Comparison of ENCODE assay signal across 10 cellular contexts in the genomic region with DNA sequence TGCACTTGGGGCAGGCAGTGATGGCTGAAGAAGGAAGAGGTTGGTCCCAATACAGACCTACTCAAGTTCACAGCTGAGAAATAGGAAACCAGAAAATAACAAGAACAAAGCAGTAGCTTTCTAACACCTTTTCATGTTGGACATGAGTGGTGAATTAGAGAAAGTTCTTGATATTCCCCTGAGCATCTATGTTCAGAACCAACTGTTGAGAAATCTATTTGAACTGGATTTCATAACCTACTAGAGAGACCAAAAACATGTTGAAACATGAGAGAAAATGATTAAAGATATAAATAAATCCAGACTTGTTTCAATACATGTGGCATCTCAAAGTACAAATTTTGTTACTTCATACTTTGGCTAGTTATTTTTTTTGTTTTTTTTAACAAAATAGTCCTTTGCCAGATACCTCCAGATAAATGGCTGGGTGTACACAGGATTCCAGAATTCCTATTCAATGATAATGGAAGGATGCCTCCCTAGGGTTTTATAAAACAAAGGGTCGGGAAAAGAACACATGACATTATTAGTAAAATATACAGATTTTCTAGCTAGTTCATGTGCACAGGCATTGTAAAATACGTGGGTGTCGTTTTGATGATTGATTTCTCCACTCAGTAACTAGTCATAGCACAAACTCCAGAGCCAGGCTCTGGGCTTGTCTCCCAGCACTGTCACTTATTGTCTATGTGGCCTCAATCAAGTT. TPM values are rescaled to one million over a fixed set of nuclear protein-coding genes. Genes with fewer than 3 reads are reported as not detected.
DNase-seq lines count a peak whose midpoint lies in the region; ATAC-seq lines count a peak whose summit lies in the region.
"Had no signal": no experiment of that assay in that cellular context is flagged by ENCODE, and none has a peak within 500 bp of the region (broad histone marks: within the 10 kb centered on the region; RNA-seq: fewer than 3 reads in every experiment).

No MANE protein-coding gene starts in this region.

- no peak for ATAC-seq in activated CD8-positive, alpha-beta T cell treated with anti-CD3 and anti-CD28 coated beads, Interleukin-2, amount 10 ng/mL, durations not matched to agents 7 days and 5 days
- ATAC-seq in Right ventricle myocardium superior (ENCODE audit: poor library complexity) (peak; percentile 84), HG02885 (IDR thresholded peaks at IDR 0.05; ENCODE audit: poor library complexity, unreplicated experiment) (no peak)
- ATAC-seq in stimulated activated naive CD8-positive, alpha-beta T cell treated with anti-CD3 and anti-CD28 coated beads, Interleukin-15, amount 100 ng/mL, for 72 hours: peak; percentile 67

- H3K27me3 Mint-ChIP-seq in activated CD8-positive, alpha-beta T cell treated with anti-CD3 and anti-CD28 coated beads, Interleukin-2, amount 10 ng/mL, durations not matched to agents 7 days and 5 days (ENCODE audit: low read depth): no peaks in the 10 kb centered on the region
- no peaks in the 10 kb centered on the region for H3K27me3 Mint-ChIP-seq in stimulated activated naive CD8-positive, alpha-beta T cell treated with anti-CD3 and anti-CD28 coated beads, Interleukin-15, amount 100 ng/mL, for 72 hours
- H3K27me3 Mint-ChIP-seq: activated naive CD4-positive, alpha-beta T cell treated with anti-CD3 and anti-CD28 coated beads, Interleukin-2, amount 50 U/mL, for 24 hours had no signal

- CTCF ChIA-PET in activated CD8-positive, alpha-beta T cell treated with anti-CD3 and anti-CD28 coated beads, Interleukin-2, amount 10 ng/mL, durations not matched to agents 7 days and 5 days (lab: Charles Lee): interaction anchor here (1.6 to 1.8 kb wide), 2 partner anchors 27 to 38 kb away, joined by 5 read pairs; no protein-coding TSS in a partner anchor

- DNase-seq in HCEC 1CT (peak; percentile 17), Right ventricle myocardium superior (no peak), NCI-H1105 treated with DMSO at 0.1 percent for 48 hours (lab: John Stamatoyannopoulos, UW) (no peak), NCI-H510A (lab: John Stamatoyannopoulos, UW) (no peak)
- no peak for DNase-seq in activated CD8-positive, alpha-beta T cell treated with anti-CD3 and anti-CD28 coated beads, Interleukin-2, amount 10 ng/mL, durations not matched to agents 7 days and 5 days
- DNase-seq in stimulated activated naive CD8-positive, alpha-beta T cell treated with anti-CD3 and anti-CD28 coated beads, Interleukin-15, amount 100 ng/mL, for 72 hours: no peak
- DNase-seq: GOT3, NCI-H1092 had no signal

- no peaks in the 10 kb centered on the region for H3K9me3 Mint-ChIP-seq in activated CD8-positive, alpha-beta T cell treated with anti-CD3 and anti-CD28 coated beads, Interleukin-2, amount 10 ng/mL, durations not matched to agents 7 days and 5 days (ENCODE audit: insufficient read depth)
- no peaks in the 10 kb centered on the region for H3K9me3 Mint-ChIP-seq in stimulated activated naive CD8-positive, alpha-beta T cell treated with anti-CD3 and anti-CD28 coated beads, Interleukin-15, amount 100 ng/mL, for 72 hours
- H3K9me3 Mint-ChIP-seq: activated naive CD4-positive, alpha-beta T cell treated with anti-CD3 and anti-CD28 coated beads, Interleukin-2, amount 50 U/mL, for 24 hours had no signal

- intact Hi-C loops in Right ventricle myocardium superior (cut with DNase I): no loop called here

- H3K4me3 Mint-ChIP-seq in activated CD8-positive, alpha-beta T cell treated with anti-CD3 and anti-CD28 coated beads, Interleukin-2, amount 10 ng/mL, durations not matched to agents 7 days and 5 days: no peak overlapping the region
- H3K4me3 Mint-ChIP-seq in stimulated activated naive CD8-positive, alpha-beta T cell treated with anti-CD3 and anti-CD28 coated beads, Interleukin-15, amount 100 ng/mL, for 72 hours: no peak overlapping the region
- H3K4me3 Mint-ChIP-seq: activated naive CD4-positive, alpha-beta T cell treated with anti-CD3 and anti-CD28 coated beads, Interleukin-2, amount 50 U/mL, for 24 hours had no signal

- peak overlapping the region; percentile 31 for H3K27ac Mint-ChIP-seq in activated CD8-positive, alpha-beta T cell treated with anti-CD3 and anti-CD28 coated beads, Interleukin-2, amount 10 ng/mL, durations not matched to agents 7 days and 5 days
- no peak overlapping the region for H3K27ac Mint-ChIP-seq in stimulated activated naive CD8-positive, alpha-beta T cell treated with anti-CD3 and anti-CD28 coated beads, Interleukin-15, amount 100 ng/mL, for 72 hours
- H3K27ac Mint-ChIP-seq: activated naive CD4-positive, alpha-beta T cell treated with anti-CD3 and anti-CD28 coated beads, Interleukin-2, amount 50 U/mL, for 24 hours had no signal

- H3K4me1 Mint-ChIP-seq in activated CD8-positive, alpha-beta T cell treated with anti-CD3 and anti-CD28 coated beads, Interleukin-2, amount 10 ng/mL, durations not matched to agents 7 days and 5 days (ENCODE audit: low read depth): peaks cover 18% of the 10 kb centered on the region
- H3K4me1 Mint-ChIP-seq in stimulated activated naive CD8-positive, alpha-beta T cell treated with anti-CD3 and anti-CD28 coated beads, Interleukin-15, amount 100 ng/mL, for 72 hours: peaks cover 47% of the 10 kb centered on the region

- H3K36me3 Mint-ChIP-seq in activated CD8-positive, alpha-beta T cell treated with anti-CD3 and anti-CD28 coated beads, Interleukin-2, amount 10 ng/mL, durations not matched to agents 7 days and 5 days (ENCODE audit: low read depth): no peaks in the 10 kb centered on the region
- H3K36me3 Mint-ChIP-seq: activated naive CD4-positive, alpha-beta T cell treated with anti-CD3 and anti-CD28 coated beads, Interleukin-2, amount 50 U/mL, for 24 hours had no signal

- POLR2A ChIA-PET in activated CD8-positive, alpha-beta T cell treated with anti-CD3 and anti-CD28 coated beads, Interleukin-2, amount 10 ng/mL, durations not matched to agents 7 days and 5 days (lab: Charles Lee): interaction anchor here (1.0 to 1.4 kb wide), 2 partner anchors 24 to 35 kb away, joined by 4 read pairs; partner anchors contain the start of gene TNFSF10

RNA-seq across cellular contexts. Expression of gene TNFSF10, which starts 34.4 kb away (rescaled TPM):
- total RNA-seq in activated CD8-positive, alpha-beta T cell treated with anti-CD3 and anti-CD28 coated beads, Interleukin-2, amount 10 ng/mL, durations not matched to agents 7 days and 5 days: 100 to 1,000 TPM; 106 to 108 TPM
- 13.7 TPM for total RNA-seq in Right ventricle myocardium superior

Comparison
In these comparisons a context has a peak if more than half of its experiments do, and no peak if none do; other contexts are left out.
1. ATAC-seq: peak in Right ventricle myocardium superior (single experiment) and stimulated activated naive CD8-positive, alpha-beta T cell treated with anti-CD3 and anti-CD28 coated beads, Interleukin-15, amount 100 ng/mL, for 72 hours (single experiment); none in activated CD8-positive, alpha-beta T cell treated with anti-CD3 and anti-CD28 coated beads, Interleukin-2, amount 10 ng/mL, durations not matched to agents 7 days and 5 days (single experiment) and HG02885 (single experiment).